In the genomic region with DNA sequence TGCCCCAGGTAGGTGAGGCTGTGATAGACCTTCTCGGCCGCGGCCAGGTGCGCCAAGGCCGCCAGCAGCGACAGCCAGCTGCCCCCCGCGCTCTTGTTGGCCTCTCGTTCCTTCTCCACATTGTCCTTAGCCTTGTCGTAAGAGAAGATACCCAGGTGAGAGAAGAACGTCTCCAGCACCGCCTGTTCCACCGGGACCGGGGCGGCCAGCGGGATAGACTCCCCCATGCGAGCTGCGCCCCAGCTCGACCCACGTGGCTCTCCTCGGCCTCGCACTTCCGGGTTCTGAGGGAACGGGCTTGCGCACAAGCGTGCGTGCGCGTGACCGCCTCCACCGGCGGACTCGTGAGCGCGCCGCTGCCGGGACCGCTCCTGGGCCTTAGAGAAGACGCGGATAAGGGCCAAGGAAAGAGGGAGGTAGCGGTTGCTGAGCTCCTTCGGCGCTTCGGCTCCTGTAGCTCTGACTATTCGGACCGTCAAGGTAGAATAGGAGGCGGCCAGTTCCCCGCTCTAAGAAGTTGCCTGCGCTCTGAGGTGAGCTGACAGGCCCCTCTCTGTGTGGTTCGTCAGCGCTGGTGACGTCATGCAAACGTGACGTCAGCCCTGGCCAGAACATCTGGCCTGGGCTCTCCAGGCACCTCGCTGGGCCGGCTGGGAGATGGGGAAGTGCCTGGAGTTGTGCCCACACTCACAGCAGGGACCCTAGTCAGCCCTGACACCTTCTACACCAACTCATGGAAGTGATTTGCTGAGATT, we compare ENCODE assay signal across 7 cellular contexts.
A peak's percentile ranks its signal among the peaks of the same experiment; 100 is the strongest.
DNase-seq lines count a peak whose midpoint lies in the region; ATAC-seq and TF ChIP-seq lines count a peak whose summit lies in the region.

A gene (minus strand): TSS at position 286 of the 755 bp plus-strand sequence. CDS start 59 bp downstream, at position 227.

- ATAC-seq in GM18511 (IDR thresholded peaks at IDR 0.05; ENCODE audit: unreplicated experiment) (peak; percentile 94), HG03025 (IDR thresholded peaks at IDR 0.05; ENCODE audit: low FRiP score, unreplicated experiment) (peak; percentile 97)

- peak within 1 kb of the TSS; percentile 92 for H3K4me3 ChIP-seq in retinal pigment epithelial cell (ENCODE audit: low read length)

- no peak for TF ChIP-seq CTCF in retinal pigment epithelial cell (conservative IDR thresholded peaks at IDR 0.05; ENCODE audit: low read depth, low read length)

- DNase-seq in NCI-H2029 treated with DMSO at 0.1 percent for 48 hours (lab: John Stamatoyannopoulos, UW): peak; percentile 68
- DNase-seq in T1000 (lab: John Stamatoyannopoulos, UW): peak; percentile 92
- peak; percentile 98 for DNase-seq in astrocyte of the hippocampus (ENCODE audit: low read depth, low spot score)
- DNase-seq in hypothalamus (lab: John Stamatoyannopoulos, UW): peak; percentile 53 to 98 (median 89)
- DNase-seq in retinal pigment epithelial cell (ENCODE audit: low read depth): peak; percentile 73

Comparison
In these comparisons a context has a peak if more than half of its experiments do, and no peak if none do; other contexts are left out.
1. Peak in every context shown above with its lines: DNase-seq, ATAC-seq and H3K4me3 ChIP-seq.